Comparison of ENCODE assay signal across 22 cellular contexts in the genomic region with DNA sequence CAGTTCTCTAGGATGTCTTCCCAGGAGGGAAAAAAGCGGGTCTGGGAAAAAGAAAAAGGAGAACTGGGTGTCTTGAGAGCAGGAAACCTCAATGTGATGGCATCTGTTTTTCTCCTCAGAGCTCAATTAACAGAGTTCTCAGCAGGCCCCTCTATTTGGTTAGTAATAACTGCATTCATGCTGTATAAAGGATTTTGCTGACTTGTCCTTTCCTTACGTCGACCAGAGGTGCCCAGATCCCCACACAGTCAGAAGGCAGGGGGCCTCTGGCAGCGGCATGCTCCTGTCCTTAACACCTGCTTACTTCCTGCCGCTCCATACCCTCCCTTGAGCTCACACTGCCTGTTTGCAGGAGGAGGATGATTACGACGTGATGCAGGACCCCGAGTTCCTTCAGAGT.
"Had no signal": no experiment of that assay in that cellular context is flagged by ENCODE, and none has a peak within 500 bp of the region (broad histone marks: within the 10 kb centered on the region; RNA-seq: fewer than 3 reads in every experiment).

No MANE protein-coding gene starts in this region.

- H3K27ac Mint-ChIP-seq: neural progenitor cell; T-helper 2 cell treated with Interferon-gamma antibody and Interleukin-4, amounts not matched to agents 5 μg/mL and 100 μg/mL, for 36 hours had no signal

- H3K27me3 ChIP-seq: body of pancreas, cardiac muscle cell, neural progenitor cell, upper lobe of right lung had no signal

- H3K9me3 Mint-ChIP-seq: activated naive CD4-positive, alpha-beta T cell treated with anti-CD3 and anti-CD28 coated beads for 36 hours; naive thymus-derived CD8-positive, alpha-beta T cell; neural progenitor cell; T-cell; T-helper 2 cell treated with Interferon-gamma antibody and Interleukin-4, amounts not matched to agents 5 μg/mL and 100 μg/mL, for 36 hours had no signal

- H3K36me3 ChIP-seq: neural progenitor cell had no signal

- FAIRE-seq: endometrium, frontal cortex, TTC549 had no signal

- ATAC-seq: body of pancreas; naive thymus-derived CD8-positive, alpha-beta T cell; psoas muscle; right cardiac atrium; T-cell; upper lobe of right lung had no signal

- H3K27ac ChIP-seq: body of pancreas, cardiac muscle cell, left ventricle myocardium inferior, neural progenitor cell, psoas muscle, upper lobe of right lung had no signal

- H3K4me1 Mint-ChIP-seq: neural progenitor cell had no signal

- H3K9me3 ChIP-seq: body of pancreas, left ventricle myocardium inferior, psoas muscle, upper lobe of right lung had no signal

- H3K9ac ChIP-seq: neural progenitor cell had no signal

- H3K4me3 Mint-ChIP-seq: activated naive CD4-positive, alpha-beta T cell treated with anti-CD3 and anti-CD28 coated beads for 36 hours; naive thymus-derived CD8-positive, alpha-beta T cell; neural progenitor cell; T-cell; T-helper 2 cell treated with Interferon-gamma antibody and Interleukin-4, amounts not matched to agents 5 μg/mL and 100 μg/mL, for 36 hours had no signal

- DNase-seq: activated CD4-positive, alpha-beta T cell treated with anti-CD3 and anti-CD28 coated beads, Interleukin-2, amount 50 U/mL, for 48 hours; activated naive CD4-positive, alpha-beta T cell treated with anti-CD3 and anti-CD28 coated beads for 36 hours; activated T-cell treated with anti-CD3 and anti-CD28 coated beads, Interleukin-2, amount 50 U/mL, for 1 hour; anterior cingulate cortex; body of pancreas; hippocampal formation; kidney glomerular epithelial cell; left ventricle myocardium inferior; naive thymus-derived CD8-positive, alpha-beta T cell; psoas muscle; right cardiac atrium; stimulated activated CD4-positive, alpha-beta T cell treated with anti-CD3 and anti-CD28 coated beads, Interleukin-12 subunit alpha, Interleukin-12 subunit beta, amount 100 ng/mL, for 4 hours; stimulated activated CD4-positive, alpha-beta T cell treated with anti-CD3 and anti-CD28 coated beads, Interleukin-4, amount 100 ng/mL, for 4 hours; stimulated activated naive CD8-positive, alpha-beta T cell treated with anti-CD3 and anti-CD28 coated beads, Interleukin-15, Interleukin-2, amounts not matched to agents 100 U/mL and 50 U/mL, for 24 hours; T-cell; upper lobe of right lung had no signal

- H3K4me1 ChIP-seq: neural progenitor cell, psoas muscle, upper lobe of right lung had no signal

- H3K4me3 ChIP-seq: body of pancreas, cardiac muscle cell, left ventricle myocardium inferior, neural progenitor cell, psoas muscle, upper lobe of right lung had no signal

- H2AFZ ChIP-seq: neural progenitor cell had no signal

- H3K4me2 ChIP-seq: neural progenitor cell had no signal

- H3K27me3 Mint-ChIP-seq: naive thymus-derived CD8-positive, alpha-beta T cell; T-cell had no signal
